Comparison of ENCODE assay signal across 1 cellular context in genomic region chr3:49868951-49869454, GRCh38.
A peak's percentile ranks its signal among the peaks of the same experiment; 100 is the strongest.
TF ChIP-seq lines count a peak whose summit lies in the region.

No MANE protein-coding gene starts in this region.

TF ChIP-seq in K562, 482 proteins besides CTCF, POLR2A, EP300 and RAD21:
- TF ChIP-seq RFX1 (IDR thresholded peaks at IDR 0.05) (peak; percentile 49; the same call in 1 of the 2 replicates), ZNF174 (CRISPR knock-in tag; IDR thresholded peaks at IDR 0.05) (no peak), RFX5 (IDR thresholded peaks at IDR 0.05; ENCODE audit: low read depth, low read length) (peak; percentile 65), ZNF655 (CRISPR knock-in tag; IDR thresholded peaks at IDR 0.05) (no peak), ZNF23 (CRISPR knock-in tag; IDR thresholded peaks at IDR 0.05) (no peak), SP2 (IDR thresholded peaks at IDR 0.05; ENCODE audit: extremely low read depth, low read depth, low read length, poor library complexity, severe bottlenecking) (no peak)
